Comparison of ENCODE assay signal across 22 cellular contexts in genomic region chr4:86448891-86449290, GRCh38.
A peak's percentile ranks its signal among the peaks of the same experiment; 100 is the strongest.
DNase-seq lines count a peak whose midpoint lies in the region; ATAC-seq, FAIRE-seq and TF ChIP-seq lines count a peak whose summit lies in the region.
"Had no signal": no experiment of that assay in that cellular context is flagged by ENCODE, and none has a peak within 500 bp of the region (broad histone marks: within the 10 kb centered on the region; RNA-seq: fewer than 3 reads in every experiment).

No MANE protein-coding gene starts in this region.

- TF ChIP-seq EP300 in H1 (IDR thresholded peaks at IDR 0.05; ENCODE audit: borderline replicate concordance in 1 of 2, low read depth in 2 of 2, low read length in 2 of 2) = no peak

- H2BK120ac ChIP-seq in H1 (replicated peaks; ENCODE audit: low read depth, low read length) = peak overlapping the region; percentile 81

- TF ChIP-seq CTCF in H1 (IDR thresholded peaks at IDR 0.05; ENCODE audit: control extremely low read depth in 1 of 3, insufficient read depth in 1 of 3, low read depth in 1 of 3, low read length in 3 of 3) = no peak
- no peak for TF ChIP-seq CTCF in smooth muscle cell (IDR thresholded peaks at IDR 0.05; ENCODE audit: borderline replicate concordance, insufficient read depth, poor library complexity, severe bottlenecking)

- TF ChIP-seq POLR2A in H1 (IDR thresholded peaks at IDR 0.05; ENCODE audit: control extremely low read depth in 1 of 2, low read depth in 2 of 2, low read length in 2 of 2) = no peak

- no peak overlapping the region for H2AK5ac ChIP-seq in H1 (ENCODE audit: low read depth, low read length)

- H3K23me2 ChIP-seq in H1 (ENCODE audit: low read depth, low read length) = no peaks in the 10 kb centered on the region

- FAIRE-seq in H1 (lab: Jason Lieb, UNC) = no peak
- FAIRE-seq: K562 had no signal

- H3K27me3 ChIP-seq in H1 (replicated peaks in 1 of 4; ENCODE audit: control insufficient read depth in 3 of 4, extremely low read depth in 1 of 4, insufficient read depth in 3 of 4, low read length in 3 of 4) = no peaks in the 10 kb centered on the region
- no peaks in the 10 kb centered on the region for H3K27me3 ChIP-seq in smooth muscle cell (ENCODE audit: low read depth)
- H3K27me3 ChIP-seq: MG63, tibial nerve had no signal

- H3K27ac ChIP-seq in H1 (ENCODE audit: low read depth, low read length) (no peak overlapping the region), smooth muscle cell (ENCODE audit: low read depth) (no peak overlapping the region)
- H3K27ac ChIP-seq: GM23248, tibial nerve had no signal

- H4K8ac ChIP-seq in H1 (ENCODE audit: extremely low read depth, insufficient read depth, low read length) = no peak overlapping the region

- H3K56ac ChIP-seq in H1 (replicated peaks; ENCODE audit: insufficient read length, low read depth, low read length) = no peak overlapping the region

- DNase-seq in SIG-M5 treated with dmso at 0.1 percent for 504 hours (lab: John Stamatoyannopoulos, UW; ENCODE audit: unreplicated experiment) (peak; percentile 16), SIG-M5 (lab: John Stamatoyannopoulos, UW) (no peak), NCI-H69 (lab: John Stamatoyannopoulos, UW) (peak; percentile 80), H1 (ENCODE audit: low read depth in 1 of 2, low spot score in 2 of 2) (no peak), smooth muscle cell (lab: John Stamatoyannopoulos, UW; ENCODE audit: unreplicated experiment) (no peak)
- DNase-seq in stimulated activated CD8-positive, alpha-beta memory T cell treated with anti-CD3 and anti-CD28 coated beads, Interleukin-4, amount 100 ng/mL, for 48 hours = no peak
- DNase-seq: activated CD4-positive, alpha-beta T cell treated with anti-CD3 and anti-CD28 coated beads for 4 hours; activated CD8-positive, alpha-beta memory T cell treated with anti-CD3 and anti-CD28 coated beads for 24 hours; activated gamma-delta T cell; activated naive CD8-positive, alpha-beta T cell treated with anti-CD3 and anti-CD28 coated beads, Interleukin-2, amount 50 U/mL, for 24 hours; activated T-cell treated with anti-CD3 and anti-CD28 coated beads, Interleukin-2, amount 50 U/mL, for 1 hour; CD8-positive, alpha-beta T cell; GM23248; MG63; naive B cell; NCI-H1436; NCI-H446 had no signal

- POLR2A ChIA-PET in H1 (lab: Charles Lee; ENCODE audit: partially characterized antibody) = interaction anchor here (0.6 kb wide), 1 partner anchor 1682 kb away, joined by 5 read pairs; no protein-coding TSS in a partner anchor

- CTCF ChIA-PET in H1 (lab: Charles Lee; ENCODE audit: partially characterized antibody) = interaction anchor here (1.2 kb wide), 1 partner anchor 652 kb away, joined by 4 read pairs; no protein-coding TSS in a partner anchor

- no peak overlapping the region for H4K5ac ChIP-seq in H1 (ENCODE audit: insufficient read length, low read depth, low read length)

- H3K4me2 ChIP-seq in H1 (ENCODE audit: insufficient read depth in 1 of 2, low read depth in 2 of 2, low read length in 2 of 2) (no peak overlapping the region), smooth muscle cell (no peak overlapping the region)

- H2AFZ ChIP-seq in H1 (ENCODE audit: low read length) (no peak overlapping the region), smooth muscle cell (ENCODE audit: low read depth) (peak overlapping the region; percentile 43)
- H2AFZ ChIP-seq: GM23248 had no signal

- H3K9me3 ChIP-seq in H1 (ENCODE audit: insufficient read depth in 2 of 2, low read depth in 1 of 2, low read length in 1 of 2) = peaks cover 3 to 8% of the 10 kb centered on the region in 2 experiments; a peak in 3 of 4 replicates
- H3K9me3 ChIP-seq in smooth muscle cell (replicated peaks; ENCODE audit: low read depth) = no peaks in the 10 kb centered on the region
- H3K9me3 ChIP-seq: MG63 had no signal

- no peak for TF ChIP-seq RAD21 in H1 (IDR thresholded peaks at IDR 0.05 in 1 of 2, conservative IDR thresholded peaks at IDR 0.05 in 1 of 2; ENCODE audit: low read depth in 2 of 2, low read length in 2 of 2)

- H3K14ac ChIP-seq in H1 (ENCODE audit: insufficient read length) = no peak overlapping the region

- H3K36me3 ChIP-seq in H1 (ENCODE audit: control insufficient read depth in 2 of 4, insufficient read depth in 4 of 4, low read length in 3 of 4) = peaks cover 0 to 7% (median 1%) of the 10 kb centered on the region in 4 experiments; a peak in 1 of 8 replicates
- H3K36me3 ChIP-seq in smooth muscle cell (ENCODE audit: low read depth) = no peaks in the 10 kb centered on the region
- H3K36me3 ChIP-seq: MG63, tibial nerve had no signal

- H3K4me3 ChIP-seq in H1 (ENCODE audit: extremely low read depth in 1 of 4, insufficient read depth in 2 of 4, low read depth in 3 of 4, low read length in 4 of 4) (no peak overlapping the region), smooth muscle cell (no peak overlapping the region)
- H3K4me3 ChIP-seq: GM23248, K562, MG63, tibial nerve had no signal

- no peak for ATAC-seq in GM18861 (IDR thresholded peaks at IDR 0.05; ENCODE audit: unreplicated experiment)
- no peak for ATAC-seq in GM21717 (IDR thresholded peaks at IDR 0.05; ENCODE audit: unreplicated experiment)
- ATAC-seq: activated naive CD8-positive, alpha-beta T cell treated with anti-CD3 and anti-CD28 coated beads, Interleukin-2, amount 50 U/mL, for 24 hours; CD8-positive, alpha-beta T cell; K562; left lobe of liver had no signal

- H2BK12ac ChIP-seq in H1 (ENCODE audit: low read depth, low read length) = no peak overlapping the region; the same call in 1 of the 2 replicates

- no peak overlapping the region for H3K9ac ChIP-seq in H1 (replicated peaks in 1 of 4; ENCODE audit: extremely low read depth in 1 of 4, low read depth in 3 of 4, low read length in 3 of 4)
- H3K9ac ChIP-seq in smooth muscle cell (ENCODE audit: low read depth) = no peak overlapping the region
- H3K9ac ChIP-seq: GM23248 had no signal

- H3K4me1 ChIP-seq in H1 (replicated peaks in 1 of 4; ENCODE audit: control insufficient read depth in 3 of 4, insufficient read depth in 4 of 4, low read length in 3 of 4) (peaks cover 4 to 20% (median 19%) of the 10 kb centered on the region in 4 experiments; a peak in 6 of 7 replicates), smooth muscle cell (ENCODE audit: low read depth) (peaks cover 49% of the 10 kb centered on the region)
- H3K4me1 ChIP-seq: tibial nerve had no signal

- peak overlapping the region; percentile 25 for H3K18ac ChIP-seq in H1 (ENCODE audit: extremely low read depth, low read length)

- WGBS in H1 (ENCODE audit: extremely low coverage in 1 of 2, insufficient coverage in 1 of 2, insufficient read length in 1 of 2, insufficient replicate concordance in 2 of 2, low coverage in 1 of 2, low lambda C conversion rate in 2 of 2, missing lambda C conversion rate in 1 of 2), 2 experiments = 87% methylated on average over 9 of the region's 9 CpGs; no CpG with 5 or more reads in 1 of the 2 experiments
- 38% methylated on average over 9 of the region's 9 CpGs for WGBS in smooth muscle cell (ENCODE audit: low lambda C conversion rate)

- no peaks in the 10 kb centered on the region for H3K79me1 ChIP-seq in H1 (ENCODE audit: low read depth, low read length)

- H2BK5ac ChIP-seq in H1 (ENCODE audit: low read depth, low read length) = peak overlapping the region; percentile 31; the same call in 1 of the 2 replicates

- H4K20me1 ChIP-seq in H1 (replicated peaks in 1 of 2; ENCODE audit: control insufficient read depth in 1 of 2, insufficient read depth in 2 of 2, low read length in 2 of 2) (no peaks in the 10 kb centered on the region), smooth muscle cell (ENCODE audit: low read depth) (no peaks in the 10 kb centered on the region)

- no peak overlapping the region for H3K23ac ChIP-seq in H1 (ENCODE audit: insufficient read length)

- no peak overlapping the region for H4K91ac ChIP-seq in H1 (replicated peaks; ENCODE audit: insufficient read length, low read length)

- peaks cover 5% of the 10 kb centered on the region for H3F3A ChIP-seq in smooth muscle cell (ENCODE audit: low read depth)

- H2BK20ac ChIP-seq in H1 (ENCODE audit: low read length) = 0 out of 2 replicates have a peak overlapping the region, but pooled peaks have one; percentile 52

- no peaks in the 10 kb centered on the region for H3K79me2 ChIP-seq in H1 (ENCODE audit: control insufficient read depth in 1 of 2, insufficient read depth in 2 of 2, low read length in 2 of 2)
- H3K79me2 ChIP-seq in smooth muscle cell (ENCODE audit: low read depth) = no peaks in the 10 kb centered on the region

- no peak overlapping the region for H2BK15ac ChIP-seq in H1 (ENCODE audit: low read length)

- H3K4ac ChIP-seq in H1 (replicated peaks; ENCODE audit: insufficient read length, low read depth, low read length) = no peak overlapping the region

TF ChIP-seq in H1, 55 proteins besides CTCF, POLR2A, EP300 and RAD21 (continues in another document):
- TF ChIP-seq GTF2F1 (IDR thresholded peaks at IDR 0.05; ENCODE audit: borderline replicate concordance, low read depth, low read length) (no peak), CBX8 (IDR thresholded peaks at IDR 0.05; ENCODE audit: borderline replicate concordance, low read depth, low read length) (no peak), SP4 (IDR thresholded peaks at IDR 0.05; ENCODE audit: low read length) (no peak), SIN3A (conservative IDR thresholded peaks at IDR 0.05 in 1 of 2, IDR thresholded peaks at IDR 0.05 in 1 of 2; ENCODE audit: low read depth in 1 of 2, low read length in 2 of 2) (no peak), SAP30 (IDR thresholded peaks at IDR 0.05; ENCODE audit: insufficient read depth, insufficient replicate concordance, low read length) (no peak), BCL11A (IDR thresholded peaks at IDR 0.05; ENCODE audit: low read depth in 2 of 2, low read length in 2 of 2) (no peak), RXRA (IDR thresholded peaks at IDR 0.05; ENCODE audit: insufficient read depth, low read depth, low read length) (no peak), TCF12 (IDR thresholded peaks at IDR 0.05; ENCODE audit: low read depth, low read length) (no peak), PHF8 (conservative IDR thresholded peaks at IDR 0.05; ENCODE audit: low read depth, low read length) (no peak), CTBP2 (IDR thresholded peaks at IDR 0.05; ENCODE audit: borderline replicate concordance, insufficient read depth, insufficient read length, low read length) (no peak), NRF1 (IDR thresholded peaks at IDR 0.05; ENCODE audit: low read depth, low read length) (no peak), YY1 (IDR thresholded peaks at IDR 0.05; ENCODE audit: low read depth, low read length) (no peak)
- TF ChIP-seq, protein P1, sequence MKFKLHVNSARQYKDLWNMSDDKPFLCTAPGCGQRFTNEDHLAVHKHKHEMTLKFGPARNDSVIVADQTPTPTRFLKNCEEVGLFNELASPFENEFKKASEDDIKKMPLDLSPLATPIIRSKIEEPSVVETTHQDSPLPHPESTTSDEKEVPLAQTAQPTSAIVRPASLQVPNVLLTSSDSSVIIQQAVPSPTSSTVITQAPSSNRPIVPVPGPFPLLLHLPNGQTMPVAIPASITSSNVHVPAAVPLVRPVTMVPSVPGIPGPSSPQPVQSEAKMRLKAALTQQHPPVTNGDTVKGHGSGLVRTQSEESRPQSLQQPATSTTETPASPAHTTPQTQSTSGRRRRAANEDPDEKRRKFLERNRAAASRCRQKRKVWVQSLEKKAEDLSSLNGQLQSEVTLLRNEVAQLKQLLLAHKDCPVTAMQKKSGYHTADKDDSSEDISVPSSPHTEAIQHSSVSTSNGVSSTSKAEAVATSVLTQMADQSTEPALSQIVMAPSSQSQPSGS (IDR thresholded peaks at IDR 0.05; ENCODE audit: low read length) = no peak

Comparison
In these comparisons a context has a peak if more than half of its experiments do, and no peak if none do; other contexts are left out.
1. DNase-seq: peak in SIG-M5 treated with dmso at 0.1 percent for 504 hours (single experiment) and NCI-H69 (single experiment); none in SIG-M5 (single experiment), H1 (0 of 2), smooth muscle cell (single experiment) and stimulated activated CD8-positive, alpha-beta memory T cell treated with anti-CD3 and anti-CD28 coated beads, Interleukin-4, amount 100 ng/mL, for 48 hours (single experiment).